ENCODE assay signal across 12 cellular contexts in genomic region chr11:24496371-24496727, GRCh38. TPM values are rescaled to one million over a fixed set of nuclear protein-coding genes. Genes with fewer than 3 reads are reported as not detected.
DNase-seq lines count a peak whose midpoint lies in the region; ATAC-seq and TF ChIP-seq lines count a peak whose summit lies in the region.
"Had no signal": no experiment of that assay in that cellular context is flagged by ENCODE, and none has a peak within 500 bp of the region (broad histone marks: within the 10 kb centered on the region; RNA-seq: fewer than 3 reads in every experiment).

No MANE protein-coding gene starts in this region.

- peak overlapping the region; percentile 8 for H3K9ac ChIP-seq in IMR-90 (ENCODE audit: low read depth, low read length)
- peak overlapping the region; percentile 38 for H3K9ac ChIP-seq in endodermal cell (ENCODE audit: extremely low read depth, low read length, poor library complexity, severe bottlenecking)
- no peak overlapping the region for H3K9ac ChIP-seq in mucosa of stomach (ENCODE audit: low read length)

- no peak overlapping the region; the same call in 1 of the 2 replicates for H3K56ac ChIP-seq in IMR-90 (ENCODE audit: extremely low read depth, insufficient read depth, low read length)

- TF ChIP-seq POLR2A in IMR-90 (IDR thresholded peaks at IDR 0.05; ENCODE audit: low read depth, low read length): no peak

- no peak for TF ChIP-seq CTCF in 22Rv1 (IDR thresholded peaks at IDR 0.05)
- TF ChIP-seq CTCF in IMR-90 (conservative IDR thresholded peaks at IDR 0.05; ENCODE audit: low read depth, low read length): no peak
- no peak for TF ChIP-seq CTCF in endodermal cell (conservative IDR thresholded peaks at IDR 0.05)

- H3K4me1 ChIP-seq in IMR-90 (ENCODE audit: control insufficient read depth, insufficient read depth, low read length) (no peaks in the 10 kb centered on the region; the same call in 1 of the 2 replicates), endodermal cell (ENCODE audit: control insufficient read depth, insufficient read depth, low read length) (no peaks in the 10 kb centered on the region), mucosa of stomach (ENCODE audit: control insufficient read depth, insufficient read depth, low read length) (no peaks in the 10 kb centered on the region)

- H3K9me1 ChIP-seq in IMR-90 (ENCODE audit: insufficient read depth, low read length): no peaks in the 10 kb centered on the region

- 0 out of 2 replicates have a peak overlapping the region, but pooled peaks have one; percentile 18 for H2BK120ac ChIP-seq in IMR-90 (ENCODE audit: low read depth, low read length)

- H3K4me1 Mint-ChIP-seq in endodermal cell: peaks cover 12% of the 10 kb centered on the region
- H3K4me1 Mint-ChIP-seq: CD4-positive, alpha-beta memory T cell had no signal

- DNase-seq in IMR-90 (peak; percentile 18), endodermal cell (no peak), SK-N-DZ (ENCODE audit: low spot score) (no peak)
- no peak for DNase-seq in activated CD4-positive, alpha-beta T cell treated with anti-CD3 and anti-CD28 coated beads, Interleukin-2, amount 50 U/mL, for 48 hours
- DNase-seq: CD4-positive, alpha-beta memory T cell; effector CD8-positive, alpha-beta T cell; SHP77 treated with DMSO at 0.1 percent for 48 hours had no signal

- H3K36me3 Mint-ChIP-seq in endodermal cell (ENCODE audit: low read depth): no peaks in the 10 kb centered on the region
- H3K36me3 Mint-ChIP-seq: CD4-positive, alpha-beta memory T cell had no signal

- H4K20me1 ChIP-seq in IMR-90 (ENCODE audit: insufficient read depth, low read length): no peaks in the 10 kb centered on the region

- H3K36me3 ChIP-seq in IMR-90 (ENCODE audit: control insufficient read depth, insufficient read depth, low read length) (no peaks in the 10 kb centered on the region), endodermal cell (ENCODE audit: control insufficient read depth, insufficient read depth, low read length) (no peaks in the 10 kb centered on the region), mucosa of stomach (ENCODE audit: control insufficient read depth, insufficient read depth, low read length) (no peaks in the 10 kb centered on the region)

- H3K9me3 ChIP-seq in IMR-90 (ENCODE audit: control insufficient read depth, insufficient read depth, low read length) (no peaks in the 10 kb centered on the region), endodermal cell (ENCODE audit: control insufficient read depth, low read length) (no peaks in the 10 kb centered on the region), mucosa of stomach (ENCODE audit: control insufficient read depth, low read length) (no peaks in the 10 kb centered on the region)

- peak overlapping the region; percentile 72 for H3K4me3 Mint-ChIP-seq in endodermal cell
- H3K4me3 Mint-ChIP-seq: CD4-positive, alpha-beta memory T cell; stimulated activated naive CD8-positive, alpha-beta T cell treated with anti-CD3 and anti-CD28 coated beads, Interleukin-15, Interleukin-2, amounts not matched to agents 100 ng/mL and 50 ng/mL, for 24 hours had no signal

- peak overlapping the region; percentile 95 for H2AFZ ChIP-seq in IMR-90 (replicated peaks; ENCODE audit: low read length, poor library complexity)

- in situ Hi-C loops in IMR-90 (cut with MboI; ENCODE audit: low sequenced_read_pairs): loop anchor here (10.0 kb wide), 1 partner anchor 952 kb away; no protein-coding TSS in a partner anchor

- peak overlapping the region; percentile 75; the same call in 1 of the 2 replicates for H2BK20ac ChIP-seq in IMR-90 (ENCODE audit: low read depth, low read length)

- H3K4ac ChIP-seq in IMR-90 (ENCODE audit: low read depth, low read length): no peak overlapping the region

- ATAC-seq in IMR-90 (ENCODE audit: low read depth) (peak; percentile 40), HG02884 (IDR thresholded peaks at IDR 0.05; ENCODE audit: unreplicated experiment) (no peak), HG02981 (IDR thresholded peaks at IDR 0.05; ENCODE audit: unreplicated experiment) (no peak)

- no peak overlapping the region for H4K91ac ChIP-seq in IMR-90 (ENCODE audit: insufficient read depth, low read depth, low read length)

- WGBS in IMR-90 (ENCODE audit: extremely low coverage in 2 of 2, insufficient read length in 1 of 2), 2 experiments: no CpG with 5 or more reads among the region's 13 CpGs
- 7 to 8% methylated on average over 12 to 13 of the region's 13 CpGs for WGBS in endodermal cell (ENCODE audit: insufficient coverage in 1 of 2, insufficient read length in 1 of 2), 2 experiments

- CTCF ChIA-PET in IMR-90 (lab: Yijun Ruan, JAX): no interaction called here

- H2AK5ac ChIP-seq in IMR-90 (ENCODE audit: low read depth, low read length): no peak overlapping the region

- no peak overlapping the region for H2BK5ac ChIP-seq in IMR-90 (ENCODE audit: low read depth, low read length, poor library complexity, severe bottlenecking)

- peak overlapping the region; percentile 73 for H2AK9ac ChIP-seq in IMR-90 (replicated peaks; ENCODE audit: low read depth, low read length, poor library complexity)

- TF ChIP-seq RAD21 in IMR-90 (IDR thresholded peaks at IDR 0.05; ENCODE audit: low read length): no peak

- no peak overlapping the region; a peak in 1 of 4 replicates for H4K8ac ChIP-seq in IMR-90 (ENCODE audit: low read depth in 2 of 2, low read length in 2 of 2)

- peak overlapping the region; percentile 74 for H3K4me2 ChIP-seq in IMR-90 (ENCODE audit: low read depth, low read length)

- H3K9me3 Mint-ChIP-seq in endodermal cell: no peaks in the 10 kb centered on the region
- H3K9me3 Mint-ChIP-seq: stimulated activated naive CD8-positive, alpha-beta T cell treated with anti-CD3 and anti-CD28 coated beads, Interleukin-15, Interleukin-2, amounts not matched to agents 100 ng/mL and 50 ng/mL, for 24 hours had no signal

- H3K27me3 ChIP-seq in IMR-90 (ENCODE audit: control insufficient read depth, insufficient read depth, low read length) (no peaks in the 10 kb centered on the region), endodermal cell (ENCODE audit: control insufficient read depth, insufficient read depth, low read length, poor library complexity, severe bottlenecking) (peaks cover 68% of the 10 kb centered on the region), mucosa of stomach (ENCODE audit: control insufficient read depth, insufficient read depth, low read length) (peaks cover 34% of the 10 kb centered on the region)

- no peaks in the 10 kb centered on the region for H3K79me1 ChIP-seq in IMR-90 (ENCODE audit: low read depth in 1 of 2, low read length in 2 of 2)

- peak overlapping the region; percentile 77 for H3K23ac ChIP-seq in IMR-90 (ENCODE audit: low read depth, low read length)

- no peak overlapping the region; the same call in 1 of the 2 replicates for H3K14ac ChIP-seq in IMR-90 (replicated peaks; ENCODE audit: low read depth, low read length)

- H3K4me3 ChIP-seq in IMR-90 (ENCODE audit: insufficient read depth, low read depth, low read length) (peak overlapping the region; percentile 61), endodermal cell (ENCODE audit: low read length) (peak overlapping the region; percentile 86), mucosa of stomach (ENCODE audit: low read length) (peak overlapping the region; percentile 5)

- H3K18ac ChIP-seq in IMR-90 (ENCODE audit: low read depth, low read length): no peak overlapping the region

- POLR2A ChIA-PET in IMR-90 (lab: Charles Lee; ENCODE audit: unreplicated experiment): no interaction called here

- no TSS peak for BruUV-seq in IMR-90 (replicated peaks; lab: Mats Ljungman, UMichigan)

- dilution Hi-C loops in IMR-90 (cut with HindIII; ENCODE audit: low sequenced_read_pairs, unreplicated experiment): no loop called here

- H4K5ac ChIP-seq in IMR-90 (ENCODE audit: low read depth, low read length): no peak overlapping the region

- H3K27ac ChIP-seq in 22Rv1: peak overlapping the region; percentile 67
- H3K27ac ChIP-seq in IMR-90 (ENCODE audit: insufficient read depth, low read length): no peak overlapping the region
- no peak overlapping the region for H3K27ac ChIP-seq in endodermal cell (ENCODE audit: low read depth, low read length)

- no peak overlapping the region for H2BK15ac ChIP-seq in IMR-90 (ENCODE audit: low read depth, low read length)

- no peak overlapping the region for H3K27ac Mint-ChIP-seq in endodermal cell
- H3K27ac Mint-ChIP-seq: CD4-positive, alpha-beta memory T cell; stimulated activated naive CD8-positive, alpha-beta T cell treated with anti-CD3 and anti-CD28 coated beads, Interleukin-15, Interleukin-2, amounts not matched to agents 100 ng/mL and 50 ng/mL, for 24 hours had no signal

- intact Hi-C loops in IMR-90 (cut with micrococcal nuclease): loop anchor here (5.0 to 10.0 kb wide), 4 partner anchors 1236 to 1622 kb away; no protein-coding TSS in a partner anchor

- H3K27me3 Mint-ChIP-seq in endodermal cell (ENCODE audit: insufficient read depth): peaks cover 60% of the 10 kb centered on the region

TF ChIP-seq in IMR-90, 13 proteins besides CTCF, POLR2A, EP300 and RAD21 (continues in another document):
- TF ChIP-seq SMC3 (IDR thresholded peaks at IDR 0.05; ENCODE audit: low read depth, low read length) (no peak), FOS (IDR thresholded peaks at IDR 0.05; ENCODE audit: low read depth, low read length) (no peak), ELK1 (IDR thresholded peaks at IDR 0.05; ENCODE audit: borderline replicate concordance, low read depth, low read length) (no peak), MXI1 (IDR thresholded peaks at IDR 0.05; ENCODE audit: borderline replicate concordance, low read depth, low read length) (no peak), MAFK (IDR thresholded peaks at IDR 0.05; ENCODE audit: low read depth, low read length) (no peak), RFX5 (IDR thresholded peaks at IDR 0.05; ENCODE audit: low read depth, low read length) (no peak), CHD1 (IDR thresholded peaks at IDR 0.05; ENCODE audit: low read depth, low read length) (no peak), NFE2L2 (IDR thresholded peaks at IDR 0.05; ENCODE audit: low read depth, low read length) (no peak)

RNA-seq across cellular contexts. Expression of gene LUZP2, which starts 0.5 kb away (rescaled TPM):
- 2.0 and 2.2 TPM in 2 replicates for total RNA-seq in IMR-90 (2012; rRNA removed)
- polyA plus RNA-seq in IMR-90 (2012; rRNA removed): 0.67 and 0.89 TPM in 2 replicates
- 0.16 and 0.26 TPM in 2 replicates for polyA plus RNA-seq in IMR-90 (2012; cell fraction: cytosol; rRNA removed)
- 0.08 and 0.33 TPM in 2 replicates for polyA plus RNA-seq in IMR-90 (2012; cell fraction: nucleus; rRNA removed; ENCODE audit: low replicate concordance)
- 1 to 10 TPM; 2.0 to 2.4 TPM for total RNA-seq in endodermal cell
- polyA plus RNA-seq in endodermal cell (2013, experiment 1 of 2): 1.0 TPM
- polyA plus RNA-seq in endodermal cell (2013, experiment 2 of 2): 1.6 TPM
- 1.1 and 1.2 TPM in 2 replicates for polyA plus RNA-seq in SK-N-DZ (2014; cell fraction: cytosol; rRNA removed)
- polyA plus RNA-seq in SK-N-DZ (2014; cell fraction: nucleus; rRNA removed): 1.0 and 4.0 TPM in 2 replicates
- total RNA-seq: CD4-positive, alpha-beta memory T cell had no signal
- polyA plus RNA-seq: CD4-positive, alpha-beta memory T cell had no signal

Comparison
In these comparisons a context has a peak if more than half of its experiments do, and no peak if none do; other contexts are left out.
1. H3K4me3 ChIP-seq: peak in every context shown above with its lines; median percentile 86 in endodermal cell; 61 in IMR-90; 5 in mucosa of stomach.